Comparison of ENCODE assay signal across 34 cellular contexts in genomic region chr9:119360237-119360636, GRCh38. TPM values are rescaled to one million over a fixed set of nuclear protein-coding genes. Genes with fewer than 3 reads are reported as not detected.
"Had no signal": no experiment of that assay in that cellular context is flagged by ENCODE, and none has a peak within 500 bp of the region (broad histone marks: within the 10 kb centered on the region; RNA-seq: fewer than 3 reads in every experiment).

No MANE protein-coding gene starts in this region.

- H3K36me3 Mint-ChIP-seq: activated naive CD8-positive, alpha-beta T cell treated with anti-CD3 and anti-CD28 coated beads for 36 hours had no signal

- H3K9me3 Mint-ChIP-seq: activated CD4-positive, alpha-beta T cell treated with anti-CD3 and anti-CD28 coated beads, Interleukin-2, amount 10 ng/mL, durations not matched to agents 24 days and 14 days; activated naive CD8-positive, alpha-beta T cell treated with anti-CD3 and anti-CD28 coated beads for 36 hours had no signal

- H3K4me1 Mint-ChIP-seq: activated CD4-positive, alpha-beta T cell treated with anti-CD3 and anti-CD28 coated beads, Interleukin-2, amount 10 ng/mL, durations not matched to agents 24 days and 14 days; activated naive CD8-positive, alpha-beta T cell treated with anti-CD3 and anti-CD28 coated beads for 36 hours; activated T-helper 17 cell treated with anti-CD3 and anti-CD28 coated beads, Interleukin-2, amount 50 U/mL, for 72 hours had no signal

- H3K4me3 Mint-ChIP-seq: activated CD4-positive, alpha-beta T cell treated with anti-CD3 and anti-CD28 coated beads, Interleukin-2, amount 10 ng/mL, durations not matched to agents 24 days and 14 days; activated CD8-positive, alpha-beta T cell treated with anti-CD3 and anti-CD28 coated beads for 36 hours; activated naive CD8-positive, alpha-beta T cell treated with anti-CD3 and anti-CD28 coated beads for 36 hours; activated T-cell treated with anti-CD3 and anti-CD28 coated beads, Interleukin-2, amount 50 U/mL, for 72 hours; activated T-helper 17 cell treated with anti-CD3 and anti-CD28 coated beads, Interleukin-2, amount 50 U/mL, for 72 hours had no signal

- H3K4me3 ChIP-seq: PC-9 had no signal

- H2AFZ ChIP-seq: PC-9 had no signal

- H3K27me3 ChIP-seq: brain microvascular endothelial cell had no signal

- DNase-seq: activated CD4-positive, alpha-beta T cell treated with anti-CD3 and anti-CD28 coated beads for 1 hour; activated CD4-positive, alpha-beta T cell treated with anti-CD3 and anti-CD28 coated beads, Interleukin-2, amount 10 ng/mL, durations not matched to agents 24 days and 14 days; activated CD4-positive, alpha-beta T cell treated with anti-CD3 and anti-CD28 coated beads, Interleukin-2, amount 50 U/mL, for 4 hours; activated CD4-positive, CD25-positive, alpha-beta regulatory T cell; activated CD8-positive, alpha-beta T cell treated with anti-CD3 and anti-CD28 coated beads for 36 hours; activated effector memory CD4-positive, alpha-beta T cell treated with anti-CD3 and anti-CD28 coated beads, Interleukin-2, amount 50 U/mL, for 16 hours; activated naive CD4-positive, alpha-beta T cell; activated naive CD4-positive, alpha-beta T cell treated with anti-CD3 and anti-CD28 coated beads, Interleukin-2, amount 50 U/mL, for 16 hours; activated naive CD8-positive, alpha-beta T cell treated with anti-CD3 and anti-CD28 coated beads for 36 hours; activated T-cell treated with anti-CD3 and anti-CD28 coated beads, Interleukin-2, amount 50 U/mL, for 1 hour; activated T-cell treated with anti-CD3 and anti-CD28 coated beads, Interleukin-2, amount 50 U/mL, for 72 hours; amniotic stem cell; aorta; brain microvascular endothelial cell; MM.1S; MV-4-11; NCI-H1092; NCI-H1436 treated with DMSO at 0.1 percent for 48 hours; NCI-H1694 treated with DMSO at 0.1 percent for 48 hours; NCI-H2029; NCI-H345; NCI-H524 treated with DMSO at 0.1 percent for 48 hours; NK-92 treated with Interleukin-12 subunit alpha and Interleukin-12 subunit beta, amount 100 ng/mL, for 24 hours; PC-9; Right ventricle myocardium superior; SW 1271; T-helper 1 cell; T-helper 2 cell; T-helper 9 cell had no signal

- ATAC-seq: activated CD8-positive, alpha-beta T cell treated with anti-CD3 and anti-CD28 coated beads for 36 hours; activated T-cell treated with anti-CD3 and anti-CD28 coated beads, Interleukin-2, amount 50 U/mL, for 72 hours; activated T-helper 17 cell treated with anti-CD3 and anti-CD28 coated beads, Interleukin-2, amount 50 U/mL, for 72 hours had no signal

- H3K9ac ChIP-seq: KMS-11 had no signal

- H3K4me2 ChIP-seq: KMS-11, PC-9 had no signal

- H3K36me3 ChIP-seq: brain microvascular endothelial cell had no signal

- H3K27me3 Mint-ChIP-seq: activated CD4-positive, alpha-beta T cell treated with anti-CD3 and anti-CD28 coated beads, Interleukin-2, amount 10 ng/mL, durations not matched to agents 24 days and 14 days had no signal

- H3K27ac ChIP-seq: brain microvascular endothelial cell, KMS-11, PC-9, VCaP had no signal

- H3K27ac Mint-ChIP-seq: activated CD4-positive, alpha-beta T cell treated with anti-CD3 and anti-CD28 coated beads, Interleukin-2, amount 10 ng/mL, durations not matched to agents 24 days and 14 days; activated CD8-positive, alpha-beta T cell treated with anti-CD3 and anti-CD28 coated beads for 36 hours; activated naive CD8-positive, alpha-beta T cell treated with anti-CD3 and anti-CD28 coated beads for 36 hours; activated T-cell treated with anti-CD3 and anti-CD28 coated beads, Interleukin-2, amount 50 U/mL, for 72 hours; activated T-helper 17 cell treated with anti-CD3 and anti-CD28 coated beads, Interleukin-2, amount 50 U/mL, for 72 hours had no signal

RNA-seq across cellular contexts. Expression of gene BRINP1, which starts 9.0 kb away (rescaled TPM):
- total RNA-seq: activated CD4-positive, alpha-beta T cell treated with anti-CD3 and anti-CD28 coated beads, Interleukin-2, amount 10 ng/mL, durations not matched to agents 24 days and 14 days; activated CD8-positive, alpha-beta memory T cell treated with anti-CD3 and anti-CD28 coated beads for 36 hours; activated CD8-positive, alpha-beta T cell treated with anti-CD3 and anti-CD28 coated beads for 36 hours; activated naive CD8-positive, alpha-beta T cell treated with anti-CD3 and anti-CD28 coated beads for 36 hours; activated T-cell treated with anti-CD3 and anti-CD28 coated beads, Interleukin-2, amount 50 U/mL, for 72 hours; activated T-helper 17 cell treated with anti-CD3 and anti-CD28 coated beads, Interleukin-2, amount 50 U/mL, for 72 hours; OCI-LY7; PC-9 had no signal
